Comparison of ENCODE assay signal across 16 cellular contexts in genomic region chr11:13258855-13259254, GRCh38.
"Had no signal": no experiment of that assay in that cellular context is flagged by ENCODE, and none has a peak within 500 bp of the region (broad histone marks: within the 10 kb centered on the region; RNA-seq: fewer than 3 reads in every experiment).

No MANE protein-coding gene starts in this region.

- DNase-seq: activated CD4-positive, alpha-beta T cell treated with anti-CD3 and anti-CD28 coated beads for 36 hours; activated effector memory CD4-positive, alpha-beta T cell treated with anti-CD3 and anti-CD28 coated beads, Interleukin-2, amount 50 U/mL, for 16 hours; activated T-cell treated with anti-CD3 and anti-CD28 coated beads for 4 hours; brain microvascular endothelial cell; dermis blood vessel endothelial cell; islet precursor cell; left ventricle myocardium superior; stimulated activated CD4-positive, alpha-beta T cell treated with anti-CD3 and anti-CD28 coated beads, Interleukin-12 subunit alpha, Interleukin-12 subunit beta, amount 100 ng/mL, for 4 hours; T-cell; T1000 had no signal

- H3K27ac ChIP-seq: brain microvascular endothelial cell, VCaP had no signal

- H3K27me3 Mint-ChIP-seq: activated naive CD8-positive, alpha-beta T cell had no signal

- H3K9me3 Mint-ChIP-seq: neural crest cell, T-cell, type B pancreatic cell had no signal

- H3K4me3 Mint-ChIP-seq: activated CD4-positive, alpha-beta T cell treated with anti-CD3 and anti-CD28 coated beads for 36 hours; activated naive CD8-positive, alpha-beta T cell; neural crest cell had no signal

- H3K36me3 ChIP-seq: brain microvascular endothelial cell had no signal

- ATAC-seq: activated CD4-positive, alpha-beta T cell treated with anti-CD3 and anti-CD28 coated beads for 36 hours; esophagus mucosa; left ventricle myocardium superior; sciatic nerve had no signal

- H3K36me3 Mint-ChIP-seq: activated naive CD8-positive, alpha-beta T cell; T-cell; type B pancreatic cell had no signal

- H3K27me3 ChIP-seq: brain microvascular endothelial cell had no signal

- H3K27ac Mint-ChIP-seq: activated CD4-positive, alpha-beta T cell treated with anti-CD3 and anti-CD28 coated beads for 36 hours; activated naive CD8-positive, alpha-beta T cell had no signal
